In the genomic region with DNA sequence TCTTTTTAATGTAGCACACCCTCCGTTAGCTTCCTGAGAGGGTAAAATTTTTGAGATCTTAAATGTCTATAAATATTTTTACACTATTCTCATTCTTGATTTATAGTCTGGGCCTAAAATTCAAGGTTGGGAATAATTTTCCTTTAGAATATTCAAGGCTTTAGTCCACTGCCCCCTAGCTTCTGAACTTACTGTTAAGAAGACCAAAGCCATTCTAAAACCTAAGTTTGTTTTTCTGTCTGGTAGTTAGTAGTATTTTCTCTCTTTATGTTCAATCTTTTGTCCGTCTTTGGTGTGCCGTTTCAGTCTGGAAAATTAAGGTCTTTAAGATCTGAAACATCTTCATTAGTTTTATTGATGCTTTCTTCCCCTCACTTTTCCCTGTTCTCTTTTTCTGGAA, we compare ENCODE assay signal across 15 cellular contexts. TPM values are rescaled to one million over a fixed set of nuclear protein-coding genes. Genes with fewer than 3 reads are reported as not detected.
A peak's percentile ranks its signal among the peaks of the same experiment; 100 is the strongest.
DNase-seq lines count a peak whose midpoint lies in the region; ATAC-seq, FAIRE-seq and TF ChIP-seq lines count a peak whose summit lies in the region.
"Had no signal": no experiment of that assay in that cellular context is flagged by ENCODE, and none has a peak within 500 bp of the region (broad histone marks: within the 10 kb centered on the region; RNA-seq: fewer than 3 reads in every experiment).

No MANE protein-coding gene starts in this region.

- no peaks in the 10 kb centered on the region for H3K36me3 ChIP-seq in vagina
- H3K36me3 ChIP-seq in effector memory CD4-positive, alpha-beta T cell (ENCODE audit: control insufficient read depth, insufficient read depth, low read length), result no peaks in the 10 kb centered on the region

- H3K27ac Mint-ChIP-seq in chondrocyte (ENCODE audit: unreplicated experiment) (no peak overlapping the region), neural crest cell (ENCODE audit: unreplicated experiment) (no peak overlapping the region)
- H3K27ac Mint-ChIP-seq: activated CD4-positive, alpha-beta T cell treated with anti-CD3 and anti-CD28 coated beads for 36 hours; activated T-helper 17 cell treated with anti-CD3 and anti-CD28 coated beads, Interleukin-2, amount 50 U/mL, for 72 hours had no signal

- peaks cover 4% of the 10 kb centered on the region for H3K36me3 Mint-ChIP-seq in chondrocyte (ENCODE audit: low read depth)
- H3K36me3 Mint-ChIP-seq in neural crest cell (ENCODE audit: low read depth), result no peaks in the 10 kb centered on the region

- H3K27me3 ChIP-seq in vagina, result no peaks in the 10 kb centered on the region
- peaks cover 4% of the 10 kb centered on the region for H3K27me3 ChIP-seq in effector memory CD4-positive, alpha-beta T cell (replicated peaks; ENCODE audit: control insufficient read depth, insufficient read depth, low read length, poor library complexity, severe bottlenecking)

- H3K4me3 Mint-ChIP-seq in chondrocyte (ENCODE audit: unreplicated experiment) (no peak overlapping the region), neural crest cell (no peak overlapping the region)
- H3K4me3 Mint-ChIP-seq: activated CD4-positive, alpha-beta T cell treated with anti-CD3 and anti-CD28 coated beads for 36 hours; activated T-helper 17 cell treated with anti-CD3 and anti-CD28 coated beads, Interleukin-2, amount 50 U/mL, for 72 hours had no signal

- TF ChIP-seq CTCF in D721Med (IDR thresholded peaks at IDR 0.05; ENCODE audit: insufficient read depth, missing control alignments), result peak; percentile 27
- TF ChIP-seq CTCF in LNCaP clone FGC (IDR thresholded peaks at IDR 0.05; ENCODE audit: control insufficient read depth, extremely low read depth, insufficient read depth), result peak; percentile 38
- peak; percentile 72 for TF ChIP-seq CTCF in chondrocyte (IDR thresholded peaks at IDR 0.05)
- peak; percentile 44 for TF ChIP-seq CTCF in neural crest cell (conservative IDR thresholded peaks at IDR 0.05)
- peak in 1 of 3 experiments; percentile 12 for TF ChIP-seq CTCF in vagina (IDR thresholded peaks at IDR 0.05)

- H3K4me1 ChIP-seq in vagina, result no peaks in the 10 kb centered on the region
- H3K4me1 ChIP-seq in effector memory CD4-positive, alpha-beta T cell (ENCODE audit: control insufficient read depth, insufficient read depth, low read length, poor library complexity, severe bottlenecking), result no peaks in the 10 kb centered on the region

- no peaks in the 10 kb centered on the region for H3K9me3 ChIP-seq in vagina
- H3K9me3 ChIP-seq in effector memory CD4-positive, alpha-beta T cell (ENCODE audit: control insufficient read depth, low read length), result no peaks in the 10 kb centered on the region

- H3K4me1 Mint-ChIP-seq in chondrocyte (ENCODE audit: low read depth) (peaks cover 12% of the 10 kb centered on the region), neural crest cell (peaks cover 50% of the 10 kb centered on the region)
- H3K4me1 Mint-ChIP-seq: activated CD4-positive, alpha-beta T cell treated with anti-CD3 and anti-CD28 coated beads for 36 hours; activated T-helper 17 cell treated with anti-CD3 and anti-CD28 coated beads, Interleukin-2, amount 50 U/mL, for 72 hours had no signal

- H3K27me3 Mint-ChIP-seq in chondrocyte (ENCODE audit: low read depth), result no peaks in the 10 kb centered on the region
- H3K27me3 Mint-ChIP-seq in neural crest cell (ENCODE audit: low read depth), result no peaks in the 10 kb centered on the region

- ATAC-seq in HG03378 (IDR thresholded peaks at IDR 0.05; ENCODE audit: unreplicated experiment), result no peak
- ATAC-seq in GM18511 (IDR thresholded peaks at IDR 0.05; ENCODE audit: unreplicated experiment), result no peak
- ATAC-seq: activated CD4-positive, alpha-beta T cell treated with anti-CD3 and anti-CD28 coated beads for 36 hours; activated T-helper 17 cell treated with anti-CD3 and anti-CD28 coated beads, Interleukin-2, amount 50 U/mL, for 72 hours had no signal

- H3K27ac ChIP-seq in vagina, result no peak overlapping the region
- no peak overlapping the region for H3K27ac ChIP-seq in effector memory CD4-positive, alpha-beta T cell (ENCODE audit: insufficient read depth, low read length, poor library complexity, severe bottlenecking)
- H3K27ac ChIP-seq: SK-N-MC, skin epidermis had no signal

- no peak for TF ChIP-seq POLR2A in vagina (IDR thresholded peaks at IDR 0.05)

- no peak for FAIRE-seq in D721Med (lab: Jason Lieb, UNC)
- FAIRE-seq: GM18507 had no signal

- intact Hi-C loops in vagina (cut with DNase I), result no loop called here

- H3K9me3 Mint-ChIP-seq in chondrocyte (ENCODE audit: low read depth), result no peaks in the 10 kb centered on the region
- no peaks in the 10 kb centered on the region for H3K9me3 Mint-ChIP-seq in neural crest cell
- H3K9me3 Mint-ChIP-seq: activated T-helper 17 cell treated with anti-CD3 and anti-CD28 coated beads, Interleukin-2, amount 50 U/mL, for 72 hours had no signal

- no peak for DNase-seq in D721Med (ENCODE audit: insufficient read length, low spot score)
- no peak for DNase-seq in LNCaP clone FGC (ENCODE audit: low read depth)
- no peak for DNase-seq in chondrocyte (ENCODE audit: low spot score)
- DNase-seq in neural crest cell (ENCODE audit: low read depth, low spot score), result no peak
- DNase-seq in vagina (ENCODE audit: extremely low spot score in 2 of 2), result no peak
- DNase-seq in effector memory CD4-positive, alpha-beta T cell, result no peak
- DNase-seq: activated CD4-positive, alpha-beta T cell treated with anti-CD3 and anti-CD28 coated beads for 36 hours; hippocampal formation; midbrain had no signal

- H3K4me3 ChIP-seq in LNCaP clone FGC (ENCODE audit: low read depth, low read length) (no peak overlapping the region), vagina (no peak overlapping the region)
- no peak overlapping the region for H3K4me3 ChIP-seq in effector memory CD4-positive, alpha-beta T cell (ENCODE audit: insufficient read depth, low read depth, low read length, poor library complexity, severe bottlenecking)
- H3K4me3 ChIP-seq: SK-N-MC, skin epidermis had no signal

RNA-seq across cellular contexts. Expression of a gene that starts 14.5 kb away (rescaled TPM):
- total RNA-seq in chondrocyte, result 6.5 to 10.5 TPM (median 10.3 TPM) in 3 replicates
- total RNA-seq in neural crest cell, result 10.8 and 11.9 TPM in 2 replicates
- 2.7 TPM for total RNA-seq in vagina
